Comparison of ENCODE assay signal across 18 cellular contexts in genomic region chr2:39755466-39755865, GRCh38. TPM values are rescaled to one million over a fixed set of nuclear protein-coding genes. Genes with fewer than 3 reads are reported as not detected.
DNase-seq lines count a peak whose midpoint lies in the region; ATAC-seq, FAIRE-seq and TF ChIP-seq lines count a peak whose summit lies in the region.
"Had no signal": no experiment of that assay in that cellular context is flagged by ENCODE, and none has a peak within 500 bp of the region (broad histone marks: within the 10 kb centered on the region; RNA-seq: fewer than 3 reads in every experiment).

No MANE protein-coding gene starts in this region.

- H3K9ac ChIP-seq in GM23248: no peak overlapping the region
- H3K9ac ChIP-seq: BLaER1 treated with 17β-estradiol and CSF1 and Interleukin-3, amounts not matched to agents 10 nM and 100 nM had no signal

- H3K9me2 ChIP-seq in GM23248 (ENCODE audit: insufficient read depth): no peaks in the 10 kb centered on the region

- no peaks in the 10 kb centered on the region for H3K79me2 ChIP-seq in GM23248 (ENCODE audit: insufficient read depth)

- H3K4me1 ChIP-seq in GM23248 (ENCODE audit: insufficient read depth): peaks cover 15% of the 10 kb centered on the region
- H3K4me1 ChIP-seq in pancreas: no peaks in the 10 kb centered on the region

- H3K27ac ChIP-seq in GM23248 (peak overlapping the region; percentile 21; the same call in 1 of the 2 replicates), pancreas (no peak overlapping the region)
- H3K27ac ChIP-seq: BLaER1 treated with 17β-estradiol and CSF1 and Interleukin-3, amounts not matched to agents 10 nM and 100 nM had no signal

- H3K9me3 ChIP-seq in GM23248 (ENCODE audit: low read depth): no peaks in the 10 kb centered on the region
- H3K9me3 ChIP-seq in pancreas: no peaks in the 10 kb centered on the region
- H3K9me3 ChIP-seq: BLaER1 treated with 17β-estradiol and CSF1 and Interleukin-3, amounts not matched to agents 10 nM and 100 nM had no signal

- H3K4me1 Mint-ChIP-seq in stimulated activated naive B cell treated with anti-CD40 and anti-IgM and Interleukin-4, amounts not matched to agents 10 μg/mL and 1 μg/mL and 100 μg/mL, for 72 hours: peaks cover 0 to 1% of the 10 kb centered on the region in 2 donors
- H3K4me1 Mint-ChIP-seq: B cell, GM23338 had no signal

- ATAC-seq in pancreas (no peak), GM21825 (IDR thresholded peaks at IDR 0.05; ENCODE audit: unreplicated experiment) (no peak)
- no peak for ATAC-seq in stimulated activated naive B cell treated with anti-CD40 and anti-IgM and Interleukin-4, amounts not matched to agents 10 μg/mL and 1 μg/mL and 100 μg/mL, for 72 hours (replicated peaks)
- ATAC-seq: CD8-positive, alpha-beta T cell; GM23338; HCT116; K562 had no signal

- no peaks in the 10 kb centered on the region for H4K20me1 ChIP-seq in GM23248 (ENCODE audit: insufficient read depth)

- H3K4me2 ChIP-seq in GM23248 (ENCODE audit: unreplicated experiment): peak overlapping the region; percentile 42
- H3K4me2 ChIP-seq: BLaER1 treated with 17β-estradiol and CSF1 and Interleukin-3, amounts not matched to agents 10 nM and 100 nM; GM23338 had no signal

- intact Hi-C loops in pancreas (cut with DNase I): no loop called here

- H3K4me3 ChIP-seq in GM23248 (no peak overlapping the region), pancreas (no peak overlapping the region)
- H3K4me3 ChIP-seq: BLaER1 treated with 17β-estradiol and CSF1 and Interleukin-3, amounts not matched to agents 10 nM and 100 nM; GM23338; K562 had no signal

- H3F3A ChIP-seq in GM23248 (ENCODE audit: insufficient read depth): no peaks in the 10 kb centered on the region

- H3K27me3 Mint-ChIP-seq in stimulated activated naive B cell treated with anti-CD40 and anti-IgM and Interleukin-4, amounts not matched to agents 10 μg/mL and 1 μg/mL and 100 μg/mL, for 72 hours: no peaks in the 10 kb centered on the region
- H3K27me3 Mint-ChIP-seq: B cell had no signal

- no peaks in the 10 kb centered on the region for H3K9me3 Mint-ChIP-seq in stimulated activated naive B cell treated with anti-CD40 and anti-IgM and Interleukin-4, amounts not matched to agents 10 μg/mL and 1 μg/mL and 100 μg/mL, for 72 hours
- H3K9me3 Mint-ChIP-seq: CD8-positive, alpha-beta T cell; GM23338; HFFc6 had no signal

- H3K27me3 ChIP-seq in GM23248 (replicated peaks; ENCODE audit: insufficient read depth): no peaks in the 10 kb centered on the region
- H3K27me3 ChIP-seq in pancreas: no peaks in the 10 kb centered on the region
- H3K27me3 ChIP-seq: BLaER1 treated with 17β-estradiol and CSF1 and Interleukin-3, amounts not matched to agents 10 nM and 100 nM had no signal

- no peak overlapping the region for H2AFZ ChIP-seq in GM23248
- H2AFZ ChIP-seq: GM23338 had no signal

- DNase-seq in GM23248: peak; percentile 50
- no peak for DNase-seq in pancreas
- DNase-seq in stimulated activated naive B cell treated with anti-CD40 and anti-IgM and Interleukin-4, amounts not matched to agents 10 μg/mL and 1 μg/mL and 100 μg/mL, for 72 hours: no peak
- no peak for DNase-seq in amniotic stem cell (lab: John Stamatoyannopoulos, UW)
- DNase-seq: Calu3; CD8-positive, alpha-beta T cell; DMS79 treated with DMSO at 0.1 percent for 48 hours; HFFc6 had no signal

- peaks cover 41 to 48% of the 10 kb centered on the region in 2 donors for H3K36me3 Mint-ChIP-seq in stimulated activated naive B cell treated with anti-CD40 and anti-IgM and Interleukin-4, amounts not matched to agents 10 μg/mL and 1 μg/mL and 100 μg/mL, for 72 hours

- in situ Hi-C loops in GM23248 (cut with MboI): no loop called here

- 96 to 97% methylated on average over 1 of the region's 1 CpG for WGBS in GM23248 (ENCODE audit: low coverage in 1 of 2, low lambda C conversion rate in 2 of 2, missing lambda C conversion rate in 2 of 2), 2 experiments
- 72 to 76% methylated on average over 1 of the region's 1 CpG for WGBS in pancreas, 2 donors

- FAIRE-seq in endometrium (lab: Jason Lieb, UNC): peak; percentile 31
- FAIRE-seq in pancreas (lab: Jason Lieb, UNC): peak; percentile 57
- FAIRE-seq: GM12891, GM19239, H54, K562 had no signal

- H3K36me3 ChIP-seq in GM23248 (ENCODE audit: low read depth) (peaks cover 57% of the 10 kb centered on the region), pancreas (peaks cover 0 to 33% (median 0%) of the 10 kb centered on the region in 3 donors)

- no peak overlapping the region for H3K4me3 Mint-ChIP-seq in stimulated activated naive B cell treated with anti-CD40 and anti-IgM and Interleukin-4, amounts not matched to agents 10 μg/mL and 1 μg/mL and 100 μg/mL, for 72 hours
- H3K4me3 Mint-ChIP-seq: B cell; CD8-positive, alpha-beta T cell; GM23338; HFFc6 had no signal

- H3K27ac Mint-ChIP-seq in stimulated activated naive B cell treated with anti-CD40 and anti-IgM and Interleukin-4, amounts not matched to agents 10 μg/mL and 1 μg/mL and 100 μg/mL, for 72 hours: no peak overlapping the region
- H3K27ac Mint-ChIP-seq: B cell; CD8-positive, alpha-beta T cell; GM23338 had no signal

- TF ChIP-seq CTCF in pancreas (IDR thresholded peaks at IDR 0.05): no peak

RNA-seq across cellular contexts. Expression of gene THUMPD2, which starts 23.6 kb away (rescaled TPM):
- total RNA-seq in GM23248 (2014; rRNA removed; shearing (Covaris generic)): 5.6 and 13.9 TPM in 2 replicates
- polyA plus RNA-seq in GM23248 (2016; fragmentation: Nextera tagmentation; extraction: Ambion mirVana) (4.1 and 5.8 TPM in 2 replicates), pancreas (10 to 100 TPM in 1 of 2 donors, 1 to 10 TPM in 1; 7.6 to 12.5 TPM)
- 1 to 10 TPM; 2.6 to 6.6 (median 4.1) TPM for total RNA-seq in pancreas
